ENCODE assay signal across 16 cellular contexts in genomic region chr2:11141319-11141718, GRCh38. TPM values are rescaled to one million over a fixed set of nuclear protein-coding genes. Genes with fewer than 3 reads are reported as not detected.
DNase-seq lines count a peak whose midpoint lies in the region; ATAC-seq and TF ChIP-seq lines count a peak whose summit lies in the region.
"Had no signal": no experiment of that assay in that cellular context is flagged by ENCODE, and none has a peak within 500 bp of the region (broad histone marks: within the 10 kb centered on the region; RNA-seq: fewer than 3 reads in every experiment).

No MANE protein-coding gene starts in this region.

- H3K4me3 ChIP-seq in SK-N-SH (ENCODE audit: low read depth in 2 of 2, low read length in 1 of 2) = no peak overlapping the region
- no peak overlapping the region for H3K4me3 ChIP-seq in HEK293 (ENCODE audit: low read depth, low read length)
- H3K4me3 ChIP-seq in osteoblast (ENCODE audit: insufficient read depth, low read length) = no peak overlapping the region
- H3K4me3 ChIP-seq: A549; BLaER1 treated with 17β-estradiol and CSF1 and Interleukin-3, amounts not matched to agents 10 nM and 100 nM had no signal

- no peak for DNase-seq in SK-N-SH
- DNase-seq in osteoblast (ENCODE audit: insufficient read length, low spot score, missing footprints) = peak; percentile 14
- no peak for DNase-seq in NCI-H510A treated with DMSO at 0.1 percent for 48 hours (lab: John Stamatoyannopoulos, UW)
- DNase-seq: AML-193; Caco-2; Calu3; CD4-positive, alpha-beta T cell; CD8-positive, alpha-beta T cell; DMS79 treated with DMSO at 0.1 percent for 48 hours; GF-D8 had no signal

- WGBS in SK-N-SH (ENCODE audit: low lambda C conversion rate) = 72% methylated on average over 4 of the region's 4 CpGs

- H3K9me3 ChIP-seq in SK-N-SH (no peaks in the 10 kb centered on the region), HEK293 (ENCODE audit: control insufficient read depth, insufficient read depth, low read depth, low read length) (no peaks in the 10 kb centered on the region), osteoblast (ENCODE audit: low read depth, low read length) (no peaks in the 10 kb centered on the region)
- H3K9me3 ChIP-seq: A549; BLaER1 treated with 17β-estradiol and CSF1 and Interleukin-3, amounts not matched to agents 10 nM and 100 nM; Caco-2 had no signal

- no peak for TF ChIP-seq RAD21 in SK-N-SH (IDR thresholded peaks at IDR 0.05; ENCODE audit: low read length)

- H2AFZ ChIP-seq in SK-N-SH (ENCODE audit: low read depth) (no peak overlapping the region), osteoblast (ENCODE audit: low read length) (no peak overlapping the region)

- TF ChIP-seq CTCF in SK-N-SH (IDR thresholded peaks at IDR 0.05) (no peak), HEK293 (tag by site-specific recombination; IDR thresholded peaks at IDR 0.05) (no peak), osteoblast (IDR thresholded peaks at IDR 0.05; ENCODE audit: extremely low read depth, low read depth, low read length) (no peak)

- H3K4me2 ChIP-seq in SK-N-SH (no peak overlapping the region), osteoblast (ENCODE audit: insufficient read depth, low read length) (no peak overlapping the region)
- H3K4me2 ChIP-seq: A549; BLaER1 treated with 17β-estradiol and CSF1 and Interleukin-3, amounts not matched to agents 10 nM and 100 nM had no signal

- H3K9me2 ChIP-seq in SK-N-SH = no peaks in the 10 kb centered on the region

- H3K9ac ChIP-seq in SK-N-SH = no peak overlapping the region
- H3K9ac ChIP-seq: BLaER1 treated with 17β-estradiol and CSF1 and Interleukin-3, amounts not matched to agents 10 nM and 100 nM had no signal

- no peaks in the 10 kb centered on the region for H3K36me3 ChIP-seq in SK-N-SH (replicated peaks in 1 of 2; ENCODE audit: control insufficient read depth in 1 of 2, insufficient read depth in 2 of 2, low read length in 1 of 2)
- no peaks in the 10 kb centered on the region for H3K36me3 ChIP-seq in HEK293 (ENCODE audit: control insufficient read depth in 2 of 2, insufficient read depth in 1 of 2, low read length in 2 of 2)
- H3K36me3 ChIP-seq in osteoblast (ENCODE audit: insufficient read depth, low read length) = no peaks in the 10 kb centered on the region
- H3K36me3 ChIP-seq: BLaER1 treated with 17β-estradiol and CSF1 and Interleukin-3, amounts not matched to agents 10 nM and 100 nM had no signal

- H3K27ac ChIP-seq in SK-N-SH (ENCODE audit: low read depth in 2 of 2, low read length in 1 of 2) (peak overlapping the region in 1 of 2 experiments; percentile 66; a peak in 1 of 4 replicates), HEK293 (ENCODE audit: extremely low read depth, low read depth, low read length) (no peak overlapping the region), osteoblast (ENCODE audit: low read depth, low read length) (no peak overlapping the region)
- H3K27ac ChIP-seq: 22Rv1; A549; BLaER1 treated with 17β-estradiol and CSF1 and Interleukin-3, amounts not matched to agents 10 nM and 100 nM; C4-2B had no signal

- ATAC-seq in SK-N-SH treated with all-trans-retinoic acid at 6 μM for 48 hours = no peak
- ATAC-seq: A549; CD8-positive, alpha-beta T cell had no signal

- H3K27me3 ChIP-seq in SK-N-SH (ENCODE audit: insufficient read depth) (no peaks in the 10 kb centered on the region), osteoblast (ENCODE audit: insufficient read depth, low read length) (peaks cover 17% of the 10 kb centered on the region)
- H3K27me3 ChIP-seq: BLaER1 treated with 17β-estradiol and CSF1 and Interleukin-3, amounts not matched to agents 10 nM and 100 nM had no signal

- peaks cover 14% of the 10 kb centered on the region for H3F3A ChIP-seq in SK-N-SH (replicated peaks; ENCODE audit: insufficient read depth)

- H3K4me1 ChIP-seq in SK-N-SH (ENCODE audit: control insufficient read depth in 1 of 2, insufficient read depth in 2 of 2, low read depth in 1 of 2, low read length in 1 of 2) (no peaks in the 10 kb centered on the region), HEK293 (ENCODE audit: control insufficient read depth, insufficient read depth, low read length) (no peaks in the 10 kb centered on the region), osteoblast (ENCODE audit: insufficient read depth, low read length) (no peaks in the 10 kb centered on the region)
- H3K4me1 ChIP-seq: A549, Caco-2 had no signal

- H4K20me1 ChIP-seq in SK-N-SH (ENCODE audit: insufficient read depth) = no peaks in the 10 kb centered on the region
- H4K20me1 ChIP-seq in osteoblast (ENCODE audit: insufficient read depth, low read length) = no peaks in the 10 kb centered on the region
- H4K20me1 ChIP-seq: BLaER1 treated with 17β-estradiol and CSF1 and Interleukin-3, amounts not matched to agents 10 nM and 100 nM had no signal

- TF ChIP-seq EP300 in SK-N-SH (IDR thresholded peaks at IDR 0.05; ENCODE audit: borderline replicate concordance in 1 of 2, low read depth in 1 of 2, low read length in 1 of 2) = no peak

- POLR2A ChIA-PET in SK-N-SH (lab: Yijun Ruan, JAX) (no interaction called here), HEK293 (lab: Yijun Ruan, JAX) (no interaction called here)

- CTCF ChIA-PET in SK-N-SH (lab: Yijun Ruan, JAX) (interaction anchor here (0.8 to 7.8 kb wide), 5 partner anchors 9 to 442 kb away, joined by 3 to 81 read pairs (median 14); a partner anchor contains a TSS), HEK293 (lab: Yijun Ruan, JAX) (interaction anchor here (0.6 to 0.7 kb wide), 2 partner anchors 9 to 67 kb away, joined by 3 to 4 read pairs; a partner anchor contains a TSS)

- H3K79me2 ChIP-seq in SK-N-SH (ENCODE audit: insufficient read depth) = no peaks in the 10 kb centered on the region
- no peaks in the 10 kb centered on the region for H3K79me2 ChIP-seq in osteoblast (ENCODE audit: insufficient read depth, low read length)

TF ChIP-seq in SK-N-SH treated with all-trans-retinoic acid at 6 μM for 48 hours, 23 proteins besides CTCF, POLR2A, EP300 and RAD21:
- no peak for TF ChIP-seq ARNTL (CRISPR knock-in tag; IDR thresholded peaks at IDR 0.05; ENCODE audit: borderline replicate concordance, low read depth)
- TF ChIP-seq ZFP3 (CRISPR knock-in tag; IDR thresholded peaks at IDR 0.05) = peak; percentile 94

TF ChIP-seq in SK-N-SH, 30 proteins besides CTCF, POLR2A, EP300 and RAD21:
- TF ChIP-seq FOXJ3 (CRISPR knock-in tag; IDR thresholded peaks at IDR 0.05) (no peak), MXI1 (IDR thresholded peaks at IDR 0.05; ENCODE audit: low read depth, low read length) (no peak), SIN3A (IDR thresholded peaks at IDR 0.05; ENCODE audit: borderline replicate concordance, low read depth, low read length) (no peak), TAF1 (IDR thresholded peaks at IDR 0.05; ENCODE audit: borderline replicate concordance, low read depth, low read length) (no peak), IRF3 (IDR thresholded peaks at IDR 0.05; ENCODE audit: low read depth, low read length) (no peak), POLR2AphosphoS5 (IDR thresholded peaks at IDR 0.05; ENCODE audit: low read depth, low read length) (no peak), CHD2 (IDR thresholded peaks at IDR 0.05; ENCODE audit: low read length, partially characterized antibody) (no peak), GABPA (IDR thresholded peaks at IDR 0.05; ENCODE audit: low read depth) (no peak)

TF ChIP-seq in HEK293, 187 proteins besides CTCF, POLR2A, EP300 and RAD21:
- TF ChIP-seq ZNF426 (tag by site-specific recombination; IDR thresholded peaks at IDR 0.05) (no peak), ZNF266 (tag by site-specific recombination; IDR thresholded peaks at IDR 0.05; ENCODE audit: low read depth) (no peak), ZNF366 (tag by site-specific recombination; conservative IDR thresholded peaks at IDR 0.05) (no peak), ZNF112 (tag by site-specific recombination; IDR thresholded peaks at IDR 0.05) (no peak), ZFP3 (tag by site-specific recombination; IDR thresholded peaks at IDR 0.05; ENCODE audit: low read depth) (0 out of 2 replicates have a peak, but pooled peaks have one; percentile 24), ZFP37 (tag by site-specific recombination; IDR thresholded peaks at IDR 0.05) (no peak)
- TF ChIP-seq, protein P1, sequence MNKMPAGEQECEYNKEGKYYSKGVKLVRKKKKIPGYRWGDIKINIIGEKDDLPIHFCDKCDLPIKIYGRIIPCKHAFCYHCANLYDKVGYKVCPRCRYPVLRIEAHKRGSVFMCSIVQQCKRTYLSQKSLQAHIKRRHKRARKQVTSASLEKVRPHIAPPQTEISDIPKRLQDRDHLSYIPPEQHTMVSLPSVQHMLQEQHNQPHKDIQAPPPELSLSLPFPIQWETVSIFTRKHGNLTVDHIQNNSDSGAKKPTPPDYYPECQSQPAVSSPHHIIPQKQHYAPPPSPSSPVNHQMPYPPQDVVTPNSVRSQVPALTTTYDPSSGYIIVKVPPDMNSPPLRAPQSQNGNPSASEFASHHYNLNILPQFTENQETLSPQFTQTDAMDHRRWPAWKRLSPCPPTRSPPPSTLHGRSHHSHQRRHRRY (tag by site-specific recombination; IDR thresholded peaks at IDR 0.05) = no peak
- TF ChIP-seq, protein P2, sequence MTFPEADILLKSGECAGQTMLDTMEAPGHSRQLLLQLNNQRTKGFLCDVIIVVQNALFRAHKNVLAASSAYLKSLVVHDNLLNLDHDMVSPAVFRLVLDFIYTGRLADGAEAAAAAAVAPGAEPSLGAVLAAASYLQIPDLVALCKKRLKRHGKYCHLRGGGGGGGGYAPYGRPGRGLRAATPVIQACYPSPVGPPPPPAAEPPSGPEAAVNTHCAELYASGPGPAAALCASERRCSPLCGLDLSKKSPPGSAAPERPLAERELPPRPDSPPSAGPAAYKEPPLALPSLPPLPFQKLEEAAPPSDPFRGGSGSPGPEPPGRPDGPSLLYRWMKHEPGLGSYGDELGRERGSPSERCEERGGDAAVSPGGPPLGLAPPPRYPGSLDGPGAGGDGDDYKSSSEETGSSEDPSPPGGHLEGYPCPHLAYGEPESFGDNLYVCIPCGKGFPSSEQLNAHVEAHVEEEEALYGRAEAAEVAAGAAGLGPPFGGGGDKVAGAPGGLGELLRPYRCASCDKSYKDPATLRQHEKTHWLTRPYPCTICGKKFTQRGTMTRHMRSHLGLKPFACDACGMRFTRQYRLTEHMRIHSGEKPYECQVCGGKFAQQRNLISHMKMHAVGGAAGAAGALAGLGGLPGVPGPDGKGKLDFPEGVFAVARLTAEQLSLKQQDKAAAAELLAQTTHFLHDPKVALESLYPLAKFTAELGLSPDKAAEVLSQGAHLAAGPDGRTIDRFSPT (tag by site-specific recombination; IDR thresholded peaks at IDR 0.05) = no peak

RNA-seq across cellular contexts. Expression of gene SLC66A3, which starts 13.9 kb away (rescaled TPM):
- polyA plus RNA-seq in SK-N-SH (2012; rRNA removed) = 49.0 and 53.9 TPM in 2 replicates
- 43.8 and 49.4 TPM in 2 replicates for polyA plus RNA-seq in SK-N-SH (2012; cell fraction: cytosol; rRNA removed)
- polyA plus RNA-seq in SK-N-SH (2012; cell fraction: nucleus; rRNA removed) = 40.4 and 57.5 TPM in 2 replicates
- total RNA-seq in osteoblast = 65.1 and 68.8 TPM in 2 replicates
